8 cellular contexts compared by ENCODE assay signal in the genomic region with DNA sequence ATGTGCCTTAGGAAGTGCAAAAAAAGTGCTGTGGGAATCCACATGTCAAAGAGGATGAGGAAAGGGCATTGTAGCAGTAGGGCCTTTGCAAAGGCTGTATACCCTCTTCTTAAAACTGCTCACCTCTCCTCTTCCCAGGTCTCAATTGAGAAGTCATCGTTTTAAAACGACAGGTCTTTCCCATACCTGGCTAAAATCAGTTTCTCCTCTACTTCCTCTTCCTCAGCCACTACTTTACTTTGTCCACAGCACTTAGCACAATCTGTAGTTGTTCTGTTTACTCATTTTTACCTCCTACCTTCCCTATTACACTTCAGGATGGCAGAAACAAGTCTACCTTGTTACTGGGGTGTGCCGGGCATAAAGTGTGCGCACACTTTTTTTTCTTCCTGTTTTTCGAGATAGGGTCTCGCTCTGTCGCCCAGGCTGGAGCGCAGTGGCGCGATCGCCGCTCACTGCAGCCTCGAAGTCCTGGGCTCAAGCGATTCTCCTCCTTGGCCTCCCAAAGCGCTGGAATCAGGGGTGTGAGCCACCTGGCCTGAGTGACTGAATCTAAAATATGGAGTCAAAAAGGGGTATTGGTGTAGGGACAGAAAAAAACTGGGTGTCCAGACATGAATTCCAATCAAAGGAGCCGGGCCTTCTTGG. TPM values are rescaled to one million over a fixed set of nuclear protein-coding genes. Genes with fewer than 3 reads are reported as not detected.
DNase-seq lines count a peak whose midpoint lies in the region; ATAC-seq and TF ChIP-seq lines count a peak whose summit lies in the region.

No MANE protein-coding gene starts in this region.

- peak overlapping the region; percentile 100 for H3K27ac Mint-ChIP-seq in activated CD4-positive, alpha-beta T cell treated with anti-CD3 and anti-CD28 coated beads, Interleukin-2, amount 10 ng/mL, durations not matched to agents 24 days and 14 days

- no peak for TF ChIP-seq CTCF in WERI-Rb-1 (IDR thresholded peaks at IDR 0.05; ENCODE audit: low read depth, low read length)
- TF ChIP-seq CTCF in cardiac muscle cell (IDR thresholded peaks at IDR 0.05; ENCODE audit: low read depth, low read length): no peak
- no peak for TF ChIP-seq CTCF in gastrocnemius medialis (IDR thresholded peaks at IDR 0.05 in 4 of 5, conservative IDR thresholded peaks at IDR 0.05 in 1 of 5)

- intact Hi-C loops in activated CD4-positive, alpha-beta T cell treated with anti-CD3 and anti-CD28 coated beads, Interleukin-2, amount 10 ng/mL, durations not matched to agents 24 days and 14 days (cut with micrococcal nuclease): loop anchor here (1.0 to 2.0 kb wide), 3 partner anchors 10 to 23 kb away; a partner anchor contains a TSS
- intact Hi-C loops in gastrocnemius medialis (cut with DNase I; ENCODE audit: low total_unique reads): loop anchor here (5.0 to 10.0 kb wide), 2 partner anchors 189 to 364 kb away; a partner anchor contains a TSS

- peaks cover 8% of the 10 kb centered on the region for H3K27me3 Mint-ChIP-seq in activated CD4-positive, alpha-beta T cell treated with anti-CD3 and anti-CD28 coated beads, Interleukin-2, amount 10 ng/mL, durations not matched to agents 24 days and 14 days

- H3K4me1 ChIP-seq in cardiac muscle cell (ENCODE audit: low read depth) (peaks cover 18% of the 10 kb centered on the region), gastrocnemius medialis (peaks cover 0 to 4% of the 10 kb centered on the region in 2 donors)

- no peaks in the 10 kb centered on the region for H3K27me3 ChIP-seq in WERI-Rb-1 (ENCODE audit: insufficient read depth, low read depth, severe bottlenecking)
- H3K27me3 ChIP-seq in cardiac muscle cell: no peaks in the 10 kb centered on the region
- no peaks in the 10 kb centered on the region for H3K27me3 ChIP-seq in gastrocnemius medialis

- H3K36me3 ChIP-seq in WERI-Rb-1: no peaks in the 10 kb centered on the region
- H3K36me3 ChIP-seq in cardiac muscle cell: no peaks in the 10 kb centered on the region
- no peaks in the 10 kb centered on the region for H3K36me3 ChIP-seq in gastrocnemius medialis

- DNase-seq in activated CD4-positive, alpha-beta T cell treated with anti-CD3 and anti-CD28 coated beads, Interleukin-2, amount 10 ng/mL, durations not matched to agents 24 days and 14 days: no peak
- no peak for DNase-seq in activated CD4-positive, alpha-beta T cell treated with anti-CD3 and anti-CD28 coated beads, Interleukin-2, amount 50 U/mL, for 4 hours
- no peak for DNase-seq in WERI-Rb-1
- peak in 1 of 2 donors; percentile 12 for DNase-seq in cardiac muscle cell (ENCODE audit: low read depth in 1 of 2, low spot score in 1 of 2)
- no peak for DNase-seq in gastrocnemius medialis
- DNase-seq in activated effector memory CD4-positive, alpha-beta T cell treated with anti-CD3 and anti-CD28 coated beads, Interleukin-2, amount 50 U/mL, for 16 hours: no peak
- no peak for DNase-seq in NCI-H2196 (lab: John Stamatoyannopoulos, UW; ENCODE audit: unreplicated experiment)

- H3K27ac ChIP-seq in WERI-Rb-1 (peak overlapping the region; percentile 95), cardiac muscle cell (peak overlapping the region; percentile 82), gastrocnemius medialis (peak overlapping the region; percentile 73 to 87 (median 80))

- ATAC-seq in HG03095 (IDR thresholded peaks at IDR 0.05; ENCODE audit: unreplicated experiment) (peak; percentile 7), gastrocnemius medialis (peak in 1 of 2 donors; percentile 2)

- peaks cover 39% of the 10 kb centered on the region for H3K4me1 Mint-ChIP-seq in activated CD4-positive, alpha-beta T cell treated with anti-CD3 and anti-CD28 coated beads, Interleukin-2, amount 10 ng/mL, durations not matched to agents 24 days and 14 days

- H3K9me3 Mint-ChIP-seq in activated CD4-positive, alpha-beta T cell treated with anti-CD3 and anti-CD28 coated beads, Interleukin-2, amount 10 ng/mL, durations not matched to agents 24 days and 14 days: peaks cover 4% of the 10 kb centered on the region

- in situ Hi-C loops in gastrocnemius medialis (cut with MboI; ENCODE audit: low sequenced_read_pairs in 4 of 4): no loop called here

- no peaks in the 10 kb centered on the region for H3K36me3 Mint-ChIP-seq in activated CD4-positive, alpha-beta T cell treated with anti-CD3 and anti-CD28 coated beads, Interleukin-2, amount 10 ng/mL, durations not matched to agents 24 days and 14 days (ENCODE audit: low read depth)

- H3K4me3 ChIP-seq in WERI-Rb-1 (ENCODE audit: low read depth, low read length) (peak overlapping the region; percentile 57), cardiac muscle cell (peak overlapping the region; percentile 32), gastrocnemius medialis (peak overlapping the region; percentile 63 to 74 (median 66))

- H3K9me3 ChIP-seq in WERI-Rb-1 (ENCODE audit: severe bottlenecking) (peaks cover 7% of the 10 kb centered on the region), cardiac muscle cell (ENCODE audit: low read depth) (no peaks in the 10 kb centered on the region), gastrocnemius medialis (no peaks in the 10 kb centered on the region)

- H3K4me3 Mint-ChIP-seq in activated CD4-positive, alpha-beta T cell treated with anti-CD3 and anti-CD28 coated beads, Interleukin-2, amount 10 ng/mL, durations not matched to agents 24 days and 14 days: peak overlapping the region; percentile 92

- TF ChIP-seq POLR2A in gastrocnemius medialis (IDR thresholded peaks at IDR 0.05): no peak

RNA-seq across cellular contexts. Expression of a gene that starts 9.8 kb away (rescaled TPM):
- 122 and 126 TPM in 2 replicates for total RNA-seq in activated CD4-positive, alpha-beta T cell treated with anti-CD3 and anti-CD28 coated beads, Interleukin-2, amount 10 ng/mL, durations not matched to agents 24 days and 14 days
- total RNA-seq in cardiac muscle cell: 37.2 and 39.4 TPM in 2 replicates
- 50.1 and 54.1 TPM in 2 replicates for polyA plus RNA-seq in cardiac muscle cell
- 1 to 10 TPM; 5.6 to 7.2 (median 6.2) TPM for total RNA-seq in gastrocnemius medialis
